Comparison of ENCODE assay signal across 1 cellular context in the genomic region with DNA sequence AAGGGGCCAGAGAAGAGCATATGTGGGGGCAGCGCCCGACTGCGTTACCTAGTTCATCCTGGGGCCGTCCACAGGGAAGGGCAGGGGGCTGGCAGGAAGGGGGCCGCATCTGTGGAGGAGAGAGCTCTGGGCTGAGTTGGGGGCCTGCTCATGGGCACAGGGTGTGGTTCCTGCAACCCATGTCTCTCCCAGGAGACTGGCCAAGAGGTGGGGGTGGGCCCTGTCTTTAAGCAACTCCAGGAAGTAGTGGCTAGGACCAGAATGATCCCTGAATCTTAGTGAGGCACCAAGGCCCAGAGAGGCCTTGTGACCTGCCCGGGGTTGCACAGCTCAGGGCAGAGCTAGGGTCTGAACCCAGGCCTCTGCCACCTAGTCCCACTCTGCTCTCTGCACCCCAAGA.
A peak's percentile ranks its signal among the peaks of the same experiment; 100 is the strongest.
TF ChIP-seq lines count a peak whose summit lies in the region.

No MANE protein-coding gene starts in this region.

TF ChIP-seq in HepG2, 621 proteins besides CTCF, POLR2A, EP300 and RAD21:
- TF ChIP-seq ZNF256 (CRISPR knock-in tag; conservative IDR thresholded peaks at IDR 0.05) (no peak), POLR2AphosphoS2 (IDR thresholded peaks at IDR 0.05; ENCODE audit: low read depth, low read length) (0 out of 2 replicates have a peak, but pooled peaks have one; percentile 5), ZNF768 (CRISPR knock-in tag; IDR thresholded peaks at IDR 0.05) (peak; percentile 87), IRX3 (CRISPR knock-in tag; IDR thresholded peaks at IDR 0.05; ENCODE audit: borderline replicate concordance, low read depth) (no peak), ZNF766 (CRISPR knock-in tag; IDR thresholded peaks at IDR 0.05; ENCODE audit: borderline replicate concordance) (no peak), HOXD1 (CRISPR knock-in tag; IDR thresholded peaks at IDR 0.05) (no peak), ASH2L (IDR thresholded peaks at IDR 0.05; ENCODE audit: insufficient read length, low read depth, low read length) (no peak), AGO2 (optimal IDR thresholded peaks at IDR 0.05; ENCODE audit: low read depth, low read length) (peak; percentile 19), ZNF562 (CRISPR knock-in tag; IDR thresholded peaks at IDR 0.05; ENCODE audit: borderline replicate concordance) (no peak)
